ENCODE assay signal across 18 cellular contexts in genomic region chr2:31236433-31237205, GRCh38. TPM values are rescaled to one million over a fixed set of nuclear protein-coding genes. Genes with fewer than 3 reads are reported as not detected.
DNase-seq lines count a peak whose midpoint lies in the region; ATAC-seq and TF ChIP-seq lines count a peak whose summit lies in the region.
"Had no signal": no experiment of that assay in that cellular context is flagged by ENCODE, and none has a peak within 500 bp of the region (broad histone marks: within the 10 kb centered on the region; RNA-seq: fewer than 3 reads in every experiment).

No MANE protein-coding gene starts in this region.

- POLR2A ChIA-PET in OCI-LY7 (lab: Charles Lee) = interaction anchor here (0.8 to 1.4 kb wide), 3 partner anchors 16 to 19 kb away, joined by 3 to 4 read pairs (median 3); no protein-coding TSS in a partner anchor

- no peak overlapping the region for H2AFZ ChIP-seq in OCI-LY7 (ENCODE audit: low read length)
- H2AFZ ChIP-seq: hepatocyte had no signal

- DNase-seq in right atrium auricular region (ENCODE audit: low spot score) (peak; percentile 34), Right ventricle myocardium inferior (ENCODE audit: missing footprints) (no peak), OCI-LY7 (ENCODE audit: low spot score) (no peak), memory B cell (ENCODE audit: low spot score in 2 of 2) (no peak), tibial artery (no peak), NCI-H1930 (lab: John Stamatoyannopoulos, UW) (no peak), 8988T (no peak)
- no peak for DNase-seq in activated CD4-positive, alpha-beta T cell treated with anti-CD3 and anti-CD28 coated beads for 1 hour
- DNase-seq: activated CD4-positive, alpha-beta T cell treated with anti-CD3 and anti-CD28 coated beads, Interleukin-2, amount 50 U/mL, for 48 hours; activated naive CD4-positive, alpha-beta T cell treated with anti-CD3 and anti-CD28 coated beads, Interleukin-2, amount 50 U/mL, for 16 hours; activated T-cell treated with anti-CD3 and anti-CD28 coated beads, Interleukin-2, amount 50 U/mL, for 24 hours; Caco-2; KG1; MV-4-11; NCI-H187 treated with DMSO at 0.1 percent for 48 hours; NCI-H446 treated with DMSO at 0.1 percent for 48 hours had no signal

- H3K27ac ChIP-seq in right atrium auricular region (peak overlapping the region; percentile 6 to 96), OCI-LY7 (ENCODE audit: low read depth, low read length, poor library complexity, severe bottlenecking) (no peak overlapping the region), tibial artery (peak overlapping the region; percentile 36 to 94)
- H3K27ac ChIP-seq: hepatocyte had no signal

- H3K36me3 ChIP-seq in right atrium auricular region = no peaks in the 10 kb centered on the region
- H3K36me3 ChIP-seq in OCI-LY7 (ENCODE audit: insufficient read depth, low read length) = no peaks in the 10 kb centered on the region
- H3K36me3 ChIP-seq in tibial artery = no peaks in the 10 kb centered on the region
- H3K36me3 ChIP-seq: suprapubic skin had no signal

- intact Hi-C loops in Right ventricle myocardium inferior (cut with DNase I) = loop anchor here (5.0 to 10.0 kb wide), 2 partner anchors 41 to 522 kb away; no protein-coding TSS in a partner anchor
- intact Hi-C loops in OCI-LY7 (cut with micrococcal nuclease; ENCODE audit: unreplicated experiment) = no loop called here
- intact Hi-C loops in tibial artery (cut with DNase I; ENCODE audit: low total_unique reads) = loop anchor here (10.0 kb wide), 2 partner anchors 1002 to 1092 kb away; partner anchors contain the start of genes LBH and YPEL5

- H3K79me2 ChIP-seq in OCI-LY7 (ENCODE audit: insufficient read depth, low read depth, low read length) = no peaks in the 10 kb centered on the region

- H3K4me3 ChIP-seq in right atrium auricular region (no peak overlapping the region), OCI-LY7 (ENCODE audit: low read depth, low read length, poor library complexity, severe bottlenecking) (no peak overlapping the region), tibial artery (no peak overlapping the region)
- H3K4me3 ChIP-seq: hepatocyte, suprapubic skin had no signal

- H3K27ac Mint-ChIP-seq in memory B cell = peak overlapping the region; percentile 78
- H3K27ac Mint-ChIP-seq: activated T-cell treated with anti-CD3 and anti-CD28 coated beads, Interleukin-2, amount 50 U/mL, for 24 hours had no signal

- H3K36me3 Mint-ChIP-seq in memory B cell = peaks cover 7% of the 10 kb centered on the region

- no TSS peak for BruUV-seq in OCI-LY7 (replicated peaks; lab: Mats Ljungman, UMichigan)

- H3K4me1 ChIP-seq in right atrium auricular region (peaks cover 0 to 59% of the 10 kb centered on the region in 2 donors), OCI-LY7 (ENCODE audit: insufficient read depth, low read length, poor library complexity, severe bottlenecking) (peaks cover 44% of the 10 kb centered on the region), tibial artery (peaks cover 7 to 62% (median 51%) of the 10 kb centered on the region in 4 donors)
- H3K4me1 ChIP-seq: Caco-2 had no signal

- peak overlapping the region; percentile 86; the same call in 1 of the 2 replicates for H3K4me2 ChIP-seq in OCI-LY7 (ENCODE audit: low read length)

- no peaks in the 10 kb centered on the region for H3K9me3 ChIP-seq in right atrium auricular region
- H3K9me3 ChIP-seq in OCI-LY7 (ENCODE audit: low read length) = no peaks in the 10 kb centered on the region
- no peaks in the 10 kb centered on the region for H3K9me3 ChIP-seq in tibial artery
- H3K9me3 ChIP-seq: Caco-2, suprapubic skin had no signal

- H3K4me1 Mint-ChIP-seq in memory B cell = peaks cover 57% of the 10 kb centered on the region

- H3K4me3 Mint-ChIP-seq in memory B cell = peak overlapping the region; percentile 77
- H3K4me3 Mint-ChIP-seq: activated T-cell treated with anti-CD3 and anti-CD28 coated beads, Interleukin-2, amount 50 U/mL, for 24 hours had no signal

- no peak for ATAC-seq in Right ventricle myocardium inferior
- ATAC-seq in memory B cell (ENCODE audit: low read depth) = no peak

- no peaks in the 10 kb centered on the region for H3K9me3 Mint-ChIP-seq in memory B cell
- H3K9me3 Mint-ChIP-seq: activated T-cell treated with anti-CD3 and anti-CD28 coated beads, Interleukin-2, amount 50 U/mL, for 24 hours had no signal

- H3K27me3 Mint-ChIP-seq in memory B cell = no peaks in the 10 kb centered on the region
- H3K27me3 Mint-ChIP-seq: activated T-cell treated with anti-CD3 and anti-CD28 coated beads, Interleukin-2, amount 50 U/mL, for 24 hours had no signal

- no peak for TF ChIP-seq CTCF in right atrium auricular region (IDR thresholded peaks at IDR 0.05)
- TF ChIP-seq CTCF in OCI-LY7 (conservative IDR thresholded peaks at IDR 0.05; ENCODE audit: low read length) = no peak
- TF ChIP-seq CTCF in tibial artery (IDR thresholded peaks at IDR 0.05) = no peak

- CTCF ChIA-PET in OCI-LY7 (lab: Charles Lee; ENCODE audit: unreplicated experiment) = no interaction called here

- H3K27me3 ChIP-seq in right atrium auricular region (no peaks in the 10 kb centered on the region), tibial artery (no peaks in the 10 kb centered on the region)
- H3K27me3 ChIP-seq: hepatocyte, suprapubic skin had no signal

- H3K9me2 ChIP-seq in OCI-LY7 (ENCODE audit: insufficient read depth, low read length) = no peaks in the 10 kb centered on the region

- H4K20me1 ChIP-seq in OCI-LY7 (ENCODE audit: insufficient read depth, low read length) = no peaks in the 10 kb centered on the region

RNA-seq across cellular contexts. Expression of gene EHD3, which starts 2.7 kb away (rescaled TPM):
- 10 to 100 TPM; 10.6 to 12.5 TPM for total RNA-seq in right atrium auricular region
- total RNA-seq in Right ventricle myocardium inferior = 27.9 TPM
- total RNA-seq in OCI-LY7 (2014; rRNA removed; shearing (Covaris generic)) = 0.73 and 0.98 TPM in 2 replicates
- total RNA-seq in OCI-LY7 (2022) = 2.5 and 3.4 TPM in 2 replicates
- total RNA-seq: Caco-2 had no signal

RNA-seq across cellular contexts. Expression of gene CAPN14, which starts 19.3 kb away (rescaled TPM):
- under 1 TPM; 0.16 to 0.22 TPM for total RNA-seq in right atrium auricular region
- total RNA-seq in Right ventricle myocardium inferior = 0.35 TPM
- 1.4 and 1.7 TPM in 2 replicates for total RNA-seq in OCI-LY7 (2014; rRNA removed; shearing (Covaris generic))
- total RNA-seq in OCI-LY7 (2022) = 2.7 and 4.0 TPM in 2 replicates
